In genomic region chr3:38662544-38662943, GRCh38 we compare ENCODE assay signal across 1 cellular context.
A peak's percentile ranks its signal among the peaks of the same experiment; 100 is the strongest.
TF ChIP-seq lines count a peak whose summit lies in the region.

No MANE protein-coding gene starts in this region.

TF ChIP-seq in H1, 55 proteins besides CTCF, POLR2A, EP300 and RAD21 (continued from another document):
- TF ChIP-seq ATF2 (IDR thresholded peaks at IDR 0.05; ENCODE audit: low read length) (peak; percentile 64; the same call in 1 of the 2 replicates), CBX8 (IDR thresholded peaks at IDR 0.05; ENCODE audit: borderline replicate concordance, low read depth, low read length) (no peak), TEAD4 (IDR thresholded peaks at IDR 0.05; ENCODE audit: low read depth, low read length) (peak; percentile 90), CEBPB (IDR thresholded peaks at IDR 0.05; ENCODE audit: low read depth, low read length) (peak; percentile 40; the same call in 1 of the 2 replicates), BACH1 (IDR thresholded peaks at IDR 0.05; ENCODE audit: low read length) (0 out of 2 replicates have a peak, but pooled peaks have one; percentile 8), CBX5 (IDR thresholded peaks at IDR 0.05; ENCODE audit: low read depth, low read length) (no peak), NRF1 (IDR thresholded peaks at IDR 0.05; ENCODE audit: low read depth, low read length) (no peak), POU5F1 (IDR thresholded peaks at IDR 0.05; ENCODE audit: low read depth, low read length) (no peak), JUND (IDR thresholded peaks at IDR 0.05; ENCODE audit: low read length) (0 out of 2 replicates have a peak, but pooled peaks have one; percentile 19), KDM4A (IDR thresholded peaks at IDR 0.05; ENCODE audit: low read depth, low read length, severe bottlenecking) (no peak), SIRT6 (IDR thresholded peaks at IDR 0.05; ENCODE audit: low read length) (no peak), EZH2 (IDR thresholded peaks at IDR 0.05; ENCODE audit: low read depth, low read length, severe bottlenecking) (no peak), CTBP2 (IDR thresholded peaks at IDR 0.05; ENCODE audit: borderline replicate concordance, insufficient read depth, insufficient read length, low read length) (no peak), SAP30 (IDR thresholded peaks at IDR 0.05; ENCODE audit: insufficient read depth, insufficient replicate concordance, low read length) (no peak), POLR2AphosphoS5 (IDR thresholded peaks at IDR 0.05; ENCODE audit: low read depth, low read length) (no peak), SP1 (IDR thresholded peaks at IDR 0.05; ENCODE audit: low read depth, low read length) (0 out of 2 replicates have a peak, but pooled peaks have one; percentile 55), KDM1A (IDR thresholded peaks at IDR 0.05; ENCODE audit: borderline replicate concordance, low read length) (no peak), ZNF274 (IDR thresholded peaks at IDR 0.05; ENCODE audit: borderline replicate concordance, extremely low read depth, low read length) (no peak), KDM5A (IDR thresholded peaks at IDR 0.05; ENCODE audit: low read length) (no peak), RNF2 (IDR thresholded peaks at IDR 0.05; ENCODE audit: borderline replicate concordance, low read depth, low read length, missing control alignments, poor library complexity, severe bottlenecking) (no peak), CHD2 (IDR thresholded peaks at IDR 0.05; ENCODE audit: low read length) (no peak), TCF12 (IDR thresholded peaks at IDR 0.05; ENCODE audit: low read depth, low read length) (no peak), RFX5 (IDR thresholded peaks at IDR 0.05; ENCODE audit: borderline replicate concordance, low read depth, low read length) (no peak), TAF1 (IDR thresholded peaks at IDR 0.05; ENCODE audit: low read depth, low read length) (no peak), SRF (IDR thresholded peaks at IDR 0.05; ENCODE audit: low read depth, low read length) (no peak), GABPA (IDR thresholded peaks at IDR 0.05; ENCODE audit: borderline replicate concordance, insufficient read depth, low read length) (no peak), JUN (IDR thresholded peaks at IDR 0.05; ENCODE audit: low read depth, low read length) (no peak)
- TF ChIP-seq, protein P1, sequence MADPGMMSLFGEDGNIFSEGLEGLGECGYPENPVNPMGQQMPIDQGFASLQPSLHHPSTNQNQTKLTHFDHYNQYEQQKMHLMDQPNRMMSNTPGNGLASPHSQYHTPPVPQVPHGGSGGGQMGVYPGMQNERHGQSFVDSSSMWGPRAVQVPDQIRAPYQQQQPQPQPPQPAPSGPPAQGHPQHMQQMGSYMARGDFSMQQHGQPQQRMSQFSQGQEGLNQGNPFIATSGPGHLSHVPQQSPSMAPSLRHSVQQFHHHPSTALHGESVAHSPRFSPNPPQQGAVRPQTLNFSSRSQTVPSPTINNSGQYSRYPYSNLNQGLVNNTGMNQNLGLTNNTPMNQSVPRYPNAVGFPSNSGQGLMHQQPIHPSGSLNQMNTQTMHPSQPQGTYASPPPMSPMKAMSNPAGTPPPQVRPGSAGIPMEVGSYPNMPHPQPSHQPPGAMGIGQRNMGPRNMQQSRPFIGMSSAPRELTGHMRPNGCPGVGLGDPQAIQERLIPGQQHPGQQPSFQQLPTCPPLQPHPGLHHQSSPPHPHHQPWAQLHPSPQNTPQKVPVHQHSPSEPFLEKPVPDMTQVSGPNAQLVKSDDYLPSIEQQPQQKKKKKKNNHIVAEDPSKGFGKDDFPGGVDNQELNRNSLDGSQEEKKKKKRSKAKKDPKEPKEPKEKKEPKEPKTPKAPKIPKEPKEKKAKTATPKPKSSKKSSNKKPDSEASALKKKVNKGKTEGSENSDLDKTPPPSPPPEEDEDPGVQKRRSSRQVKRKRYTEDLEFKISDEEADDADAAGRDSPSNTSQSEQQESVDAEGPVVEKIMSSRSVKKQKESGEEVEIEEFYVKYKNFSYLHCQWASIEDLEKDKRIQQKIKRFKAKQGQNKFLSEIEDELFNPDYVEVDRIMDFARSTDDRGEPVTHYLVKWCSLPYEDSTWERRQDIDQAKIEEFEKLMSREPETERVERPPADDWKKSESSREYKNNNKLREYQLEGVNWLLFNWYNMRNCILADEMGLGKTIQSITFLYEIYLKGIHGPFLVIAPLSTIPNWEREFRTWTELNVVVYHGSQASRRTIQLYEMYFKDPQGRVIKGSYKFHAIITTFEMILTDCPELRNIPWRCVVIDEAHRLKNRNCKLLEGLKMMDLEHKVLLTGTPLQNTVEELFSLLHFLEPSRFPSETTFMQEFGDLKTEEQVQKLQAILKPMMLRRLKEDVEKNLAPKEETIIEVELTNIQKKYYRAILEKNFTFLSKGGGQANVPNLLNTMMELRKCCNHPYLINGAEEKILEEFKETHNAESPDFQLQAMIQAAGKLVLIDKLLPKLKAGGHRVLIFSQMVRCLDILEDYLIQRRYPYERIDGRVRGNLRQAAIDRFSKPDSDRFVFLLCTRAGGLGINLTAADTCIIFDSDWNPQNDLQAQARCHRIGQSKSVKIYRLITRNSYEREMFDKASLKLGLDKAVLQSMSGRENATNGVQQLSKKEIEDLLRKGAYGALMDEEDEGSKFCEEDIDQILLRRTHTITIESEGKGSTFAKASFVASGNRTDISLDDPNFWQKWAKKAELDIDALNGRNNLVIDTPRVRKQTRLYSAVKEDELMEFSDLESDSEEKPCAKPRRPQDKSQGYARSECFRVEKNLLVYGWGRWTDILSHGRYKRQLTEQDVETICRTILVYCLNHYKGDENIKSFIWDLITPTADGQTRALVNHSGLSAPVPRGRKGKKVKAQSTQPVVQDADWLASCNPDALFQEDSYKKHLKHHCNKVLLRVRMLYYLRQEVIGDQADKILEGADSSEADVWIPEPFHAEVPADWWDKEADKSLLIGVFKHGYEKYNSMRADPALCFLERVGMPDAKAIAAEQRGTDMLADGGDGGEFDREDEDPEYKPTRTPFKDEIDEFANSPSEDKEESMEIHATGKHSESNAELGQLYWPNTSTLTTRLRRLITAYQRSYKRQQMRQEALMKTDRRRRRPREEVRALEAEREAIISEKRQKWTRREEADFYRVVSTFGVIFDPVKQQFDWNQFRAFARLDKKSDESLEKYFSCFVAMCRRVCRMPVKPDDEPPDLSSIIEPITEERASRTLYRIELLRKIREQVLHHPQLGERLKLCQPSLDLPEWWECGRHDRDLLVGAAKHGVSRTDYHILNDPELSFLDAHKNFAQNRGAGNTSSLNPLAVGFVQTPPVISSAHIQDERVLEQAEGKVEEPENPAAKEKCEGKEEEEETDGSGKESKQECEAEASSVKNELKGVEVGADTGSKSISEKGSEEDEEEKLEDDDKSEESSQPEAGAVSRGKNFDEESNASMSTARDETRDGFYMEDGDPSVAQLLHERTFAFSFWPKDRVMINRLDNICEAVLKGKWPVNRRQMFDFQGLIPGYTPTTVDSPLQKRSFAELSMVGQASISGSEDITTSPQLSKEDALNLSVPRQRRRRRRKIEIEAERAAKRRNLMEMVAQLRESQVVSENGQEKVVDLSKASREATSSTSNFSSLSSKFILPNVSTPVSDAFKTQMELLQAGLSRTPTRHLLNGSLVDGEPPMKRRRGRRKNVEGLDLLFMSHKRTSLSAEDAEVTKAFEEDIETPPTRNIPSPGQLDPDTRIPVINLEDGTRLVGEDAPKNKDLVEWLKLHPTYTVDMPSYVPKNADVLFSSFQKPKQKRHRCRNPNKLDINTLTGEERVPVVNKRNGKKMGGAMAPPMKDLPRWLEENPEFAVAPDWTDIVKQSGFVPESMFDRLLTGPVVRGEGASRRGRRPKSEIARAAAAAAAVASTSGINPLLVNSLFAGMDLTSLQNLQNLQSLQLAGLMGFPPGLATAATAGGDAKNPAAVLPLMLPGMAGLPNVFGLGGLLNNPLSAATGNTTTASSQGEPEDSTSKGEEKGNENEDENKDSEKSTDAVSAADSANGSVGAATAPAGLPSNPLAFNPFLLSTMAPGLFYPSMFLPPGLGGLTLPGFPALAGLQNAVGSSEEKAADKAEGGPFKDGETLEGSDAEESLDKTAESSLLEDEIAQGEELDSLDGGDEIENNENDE (IDR thresholded peaks at IDR 0.05; ENCODE audit: insufficient replicate concordance, low read length), result no peak
